In genomic region chr19:42573642-42574041, GRCh38 we compare ENCODE assay signal across 17 cellular contexts. TPM values are rescaled to one million over a fixed set of nuclear protein-coding genes. Genes with fewer than 3 reads are reported as not detected.
DNase-seq lines count a peak whose midpoint lies in the region; ATAC-seq and TF ChIP-seq lines count a peak whose summit lies in the region.
"Had no signal": no experiment of that assay in that cellular context is flagged by ENCODE, and none has a peak within 500 bp of the region (broad histone marks: within the 10 kb centered on the region; RNA-seq: fewer than 3 reads in every experiment).

No MANE protein-coding gene starts in this region.

- intact Hi-C loops in mucosa of descending colon (cut with DNase I, micrococcal nuclease) (no loop called here), transverse colon (cut with DNase I; ENCODE audit: low total_unique reads) (no loop called here)

- H3K4me3 Mint-ChIP-seq in activated naive CD8-positive, alpha-beta T cell treated with anti-CD3 and anti-CD28 coated beads for 36 hours: no peak overlapping the region
- no peak overlapping the region for H3K4me3 Mint-ChIP-seq in HFFc6
- H3K4me3 Mint-ChIP-seq: CD4-positive, alpha-beta memory T cell had no signal

- TF ChIP-seq CTCF in mucosa of descending colon (IDR thresholded peaks at IDR 0.05) (no peak), transverse colon (IDR thresholded peaks at IDR 0.05) (no peak), HFFc6 (IDR thresholded peaks at IDR 0.05) (no peak)

- H3K4me3 ChIP-seq in mucosa of descending colon (no peak overlapping the region), transverse colon (no peak overlapping the region)
- H3K4me3 ChIP-seq: GM12878, HAP-1 had no signal

- H3K36me3 Mint-ChIP-seq in activated naive CD8-positive, alpha-beta T cell treated with anti-CD3 and anti-CD28 coated beads for 36 hours: no peaks in the 10 kb centered on the region
- H3K36me3 Mint-ChIP-seq in HFFc6 (ENCODE audit: low read depth): no peaks in the 10 kb centered on the region
- H3K36me3 Mint-ChIP-seq: CD4-positive, alpha-beta memory T cell had no signal

- H3K4me1 ChIP-seq in mucosa of descending colon (ENCODE audit: low read depth): peaks cover 24% of the 10 kb centered on the region
- peaks cover 0 to 40% (median 20%) of the 10 kb centered on the region in 4 donors for H3K4me1 ChIP-seq in transverse colon
- H3K4me1 ChIP-seq: HAP-1 had no signal

- no peak for TF ChIP-seq POLR2A in transverse colon (IDR thresholded peaks at IDR 0.05)

- H3K27ac ChIP-seq in transverse colon: peak overlapping the region; percentile 13 to 46 (median 36)

- in situ Hi-C loops in transverse colon (cut with MboI; ENCODE audit: low pct_ligation_motif_present in 1 of 4, low pct_unique_long_range_greater_than_20kb in 1 of 4, low sequenced_read_pairs in 3 of 4): no loop called here

- H3K27me3 Mint-ChIP-seq in activated naive CD8-positive, alpha-beta T cell treated with anti-CD3 and anti-CD28 coated beads for 36 hours: peaks cover 6% of the 10 kb centered on the region
- peaks cover 40% of the 10 kb centered on the region for H3K27me3 Mint-ChIP-seq in HFFc6 (ENCODE audit: insufficient read depth)

- no peak overlapping the region for H3K27ac Mint-ChIP-seq in activated naive CD8-positive, alpha-beta T cell treated with anti-CD3 and anti-CD28 coated beads for 36 hours
- H3K27ac Mint-ChIP-seq in HFFc6: no peak overlapping the region
- H3K27ac Mint-ChIP-seq: CD4-positive, alpha-beta memory T cell had no signal

- H3K9me3 ChIP-seq in mucosa of descending colon: no peaks in the 10 kb centered on the region
- H3K9me3 ChIP-seq in transverse colon: no peaks in the 10 kb centered on the region
- H3K9me3 ChIP-seq: Caco-2, HAP-1 had no signal

- ATAC-seq in mucosa of descending colon: peak; percentile 61
- ATAC-seq in GM19023 (IDR thresholded peaks at IDR 0.05; ENCODE audit: unreplicated experiment): no peak
- ATAC-seq: GM12878 had no signal

- no peaks in the 10 kb centered on the region for H3K4me1 Mint-ChIP-seq in activated naive CD8-positive, alpha-beta T cell treated with anti-CD3 and anti-CD28 coated beads for 36 hours
- H3K4me1 Mint-ChIP-seq in HFFc6 (ENCODE audit: low read depth): no peaks in the 10 kb centered on the region
- H3K4me1 Mint-ChIP-seq: CD4-positive, alpha-beta memory T cell had no signal

- no peaks in the 10 kb centered on the region for H3K9me3 Mint-ChIP-seq in activated naive CD8-positive, alpha-beta T cell treated with anti-CD3 and anti-CD28 coated beads for 36 hours
- H3K9me3 Mint-ChIP-seq in HFFc6: no peaks in the 10 kb centered on the region
- H3K9me3 Mint-ChIP-seq: CD4-positive, alpha-beta memory T cell had no signal

- DNase-seq in LoVo (ENCODE audit: low spot score) (peak; percentile 14), mucosa of descending colon (no peak), transverse colon (no peak), HFFc6 (no peak)
- no peak for DNase-seq in activated naive CD8-positive, alpha-beta T cell treated with anti-CD3 and anti-CD28 coated beads for 36 hours
- DNase-seq: C1 segment of cervical spinal cord; Caco-2; CD4-positive, alpha-beta memory T cell; DMS79; EL; GDM1; GOT3 had no signal

- H3K27me3 ChIP-seq in transverse colon: no peaks in the 10 kb centered on the region

- WGBS in transverse colon (ENCODE audit: low coverage in 1 of 2), 2 donors: 16% methylated on average over 1 of the region's 1 CpG; no CpG with 5 or more reads in 1 of the 2 donors

- no peak for TF ChIP-seq EP300 in transverse colon (IDR thresholded peaks at IDR 0.05; ENCODE audit: low read depth)

- H3K36me3 ChIP-seq in mucosa of descending colon (ENCODE audit: low read depth): no peaks in the 10 kb centered on the region
- H3K36me3 ChIP-seq in transverse colon: no peaks in the 10 kb centered on the region
- H3K36me3 ChIP-seq: HAP-1 had no signal

RNA-seq across cellular contexts. Expression of gene CEACAM8, which starts 21.1 kb away (rescaled TPM):
- total RNA-seq in mucosa of descending colon: 1 to 10 TPM in 2 of 3 donors, under 1 TPM in 1; 0.32 to 5.1 (median 1.1) TPM
- total RNA-seq in transverse colon: 1 to 10 TPM in 1 of 4 donors, under 1 TPM in 1, not detected in 2; 0.32 to 1.5 TPM
- not detected for total RNA-seq in activated naive CD8-positive, alpha-beta T cell treated with anti-CD3 and anti-CD28 coated beads for 36 hours
- total RNA-seq in HFFc6 (2021; fragmentation: NEBNext Ultra II Directional; extraction: Animal tissue kit (Norgen Biotek cat#: 25700)): not detected
- total RNA-seq: A172; A673; Caco-2; CD4-positive, alpha-beta memory T cell; GM12878 had no signal

RNA-seq across cellular contexts. Expression of gene CEACAM1, which starts 45.4 kb away (rescaled TPM):
- total RNA-seq in mucosa of descending colon: 1,000 to 10,000 TPM in 2 of 3 donors, 100 to 1,000 TPM in 1; 591 to 2,323 (median 1,343) TPM
- total RNA-seq in transverse colon: 100 to 1,000 TPM in 3 of 4 donors, 10 to 100 TPM in 1; 38.6 to 835 (median 564) TPM
- total RNA-seq in activated naive CD8-positive, alpha-beta T cell treated with anti-CD3 and anti-CD28 coated beads for 36 hours: 1 to 10 TPM; 3.3 to 3.5 TPM
- total RNA-seq in HFFc6 (2021; fragmentation: NEBNext Ultra II Directional; extraction: Animal tissue kit (Norgen Biotek cat#: 25700)): not detected

Comparison
In these comparisons a context has a peak if more than half of its experiments do, and no peak if none do; other contexts are left out.
1. RNA of gene CEACAM1, which starts 45.4 kb away (total RNA-seq): 591 to 2,323 TPM in mucosa of descending colon and 38.6 to 835 TPM in transverse colon; 3.3 to 3.5 TPM in activated naive CD8-positive, alpha-beta T cell treated with anti-CD3 and anti-CD28 coated beads for 36 hours and not detected in HFFc6; every median in the first group is over 4 times any median in the second.